In genomic region chr22:31122532-31123291, GRCh38 we compare ENCODE assay signal across 1 cellular context.
A peak's percentile ranks its signal among the peaks of the same experiment; 100 is the strongest.
TF ChIP-seq lines count a peak whose summit lies in the region.

INPP5J (plus strand) TSS chr22:31122966; CDS start chr22:31123015, 49 bp downstream.

TF ChIP-seq in HEK293, 187 proteins besides CTCF, POLR2A, EP300 and RAD21 (continued from another document):
- TF ChIP-seq ZNF280C (tag by site-specific recombination; IDR thresholded peaks at IDR 0.05) (no peak), ZNF843 (tag by site-specific recombination; IDR thresholded peaks at IDR 0.05) (no peak), ZSCAN23 (tag by site-specific recombination; IDR thresholded peaks at IDR 0.05) (0 out of 2 replicates have a peak, but pooled peaks have one; percentile 21), ZBTB21 (tag by site-specific recombination; IDR thresholded peaks at IDR 0.05) (peak; percentile 69), ZNF302 (tag by site-specific recombination; IDR thresholded peaks at IDR 0.05; ENCODE audit: low read depth) (no peak), ZNF362 (tag by site-specific recombination; IDR thresholded peaks at IDR 0.05) (no peak), ZNF23 (tag by site-specific recombination; IDR thresholded peaks at IDR 0.05; ENCODE audit: borderline replicate concordance) (no peak), KLF9 (tag by site-specific recombination; IDR thresholded peaks at IDR 0.05; ENCODE audit: low read depth) (0 out of 2 replicates have a peak, but pooled peaks have one; percentile 30), SP7 (tag by site-specific recombination; IDR thresholded peaks at IDR 0.05) (peak; percentile 16; the same call in 1 of the 2 replicates), ZNF548 (tag by site-specific recombination; IDR thresholded peaks at IDR 0.05) (peak; percentile 61; the same call in 1 of the 2 replicates), ZNF214 (tag by site-specific recombination; IDR thresholded peaks at IDR 0.05; ENCODE audit: borderline replicate concordance) (no peak), ZNF335 (tag by site-specific recombination; conservative IDR thresholded peaks at IDR 0.05) (peak; percentile 39), ATF2 (tag by site-specific recombination; IDR thresholded peaks at IDR 0.05; ENCODE audit: low read depth) (peak; percentile 97), ZFP41 (tag by site-specific recombination; IDR thresholded peaks at IDR 0.05; ENCODE audit: borderline replicate concordance) (no peak), ZNF324 (tag by site-specific recombination; IDR thresholded peaks at IDR 0.05) (no peak), ZNF792 (tag by site-specific recombination; IDR thresholded peaks at IDR 0.05) (no peak), ZBTB20 (tag by site-specific recombination; IDR thresholded peaks at IDR 0.05) (peak; percentile 58; the same call in 1 of the 2 replicates), ZNF626 (tag by site-specific recombination; IDR thresholded peaks at IDR 0.05) (no peak), ZNF639 (tag by site-specific recombination; IDR thresholded peaks at IDR 0.05) (no peak), ZEB2 (tag by site-specific recombination; IDR thresholded peaks at IDR 0.05) (peak; percentile 57), IKZF3 (tag by site-specific recombination; IDR thresholded peaks at IDR 0.05) (peak; percentile 92), ZNF354C (tag by site-specific recombination; IDR thresholded peaks at IDR 0.05; ENCODE audit: borderline replicate concordance, low read depth) (no peak), EGR2 (tag by site-specific recombination; IDR thresholded peaks at IDR 0.05; ENCODE audit: low read depth) (no peak), KLF10 (tag by site-specific recombination; IDR thresholded peaks at IDR 0.05) (no peak), ZNF621 (tag by site-specific recombination; IDR thresholded peaks at IDR 0.05) (no peak), ZNF266 (tag by site-specific recombination; IDR thresholded peaks at IDR 0.05; ENCODE audit: low read depth) (no peak), ZNF48 (tag by site-specific recombination; IDR thresholded peaks at IDR 0.05) (no peak), ZNF223 (tag by site-specific recombination; IDR thresholded peaks at IDR 0.05) (peak; percentile 95), ZNF785 (tag by site-specific recombination; IDR thresholded peaks at IDR 0.05) (no peak)
- TF ChIP-seq, protein P1, sequence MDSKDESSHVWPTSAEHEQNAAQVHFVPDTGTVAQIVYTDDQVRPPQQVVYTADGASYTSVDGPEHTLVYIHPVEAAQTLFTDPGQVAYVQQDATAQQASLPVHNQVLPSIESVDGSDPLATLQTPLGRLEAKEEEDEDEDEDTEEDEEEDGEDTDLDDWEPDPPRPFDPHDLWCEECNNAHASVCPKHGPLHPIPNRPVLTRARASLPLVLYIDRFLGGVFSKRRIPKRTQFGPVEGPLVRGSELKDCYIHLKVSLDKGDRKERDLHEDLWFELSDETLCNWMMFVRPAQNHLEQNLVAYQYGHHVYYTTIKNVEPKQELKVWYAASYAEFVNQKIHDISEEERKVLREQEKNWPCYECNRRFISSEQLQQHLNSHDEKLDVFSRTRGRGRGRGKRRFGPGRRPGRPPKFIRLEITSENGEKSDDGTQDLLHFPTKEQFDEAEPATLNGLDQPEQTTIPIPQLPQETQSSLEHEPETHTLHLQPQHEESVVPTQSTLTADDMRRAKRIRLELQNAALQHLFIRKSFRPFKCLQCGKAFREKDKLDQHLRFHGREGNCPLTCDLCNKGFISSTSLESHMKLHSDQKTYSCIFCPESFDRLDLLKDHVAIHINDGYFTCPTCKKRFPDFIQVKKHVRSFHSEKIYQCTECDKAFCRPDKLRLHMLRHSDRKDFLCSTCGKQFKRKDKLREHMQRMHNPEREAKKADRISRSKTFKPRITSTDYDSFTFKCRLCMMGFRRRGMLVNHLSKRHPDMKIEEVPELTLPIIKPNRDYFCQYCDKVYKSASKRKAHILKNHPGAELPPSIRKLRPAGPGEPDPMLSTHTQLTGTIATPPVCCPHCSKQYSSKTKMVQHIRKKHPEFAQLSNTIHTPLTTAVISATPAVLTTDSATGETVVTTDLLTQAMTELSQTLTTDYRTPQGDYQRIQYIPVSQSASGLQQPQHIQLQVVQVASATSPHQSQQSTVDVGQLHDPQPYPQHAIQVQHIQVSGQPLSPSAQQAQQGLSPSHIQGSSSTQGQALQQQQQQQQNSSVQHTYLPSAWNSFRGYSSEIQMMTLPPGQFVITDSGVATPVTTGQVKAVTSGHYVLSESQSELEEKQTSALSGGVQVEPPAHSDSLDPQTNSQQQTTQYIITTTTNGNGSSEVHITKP (tag by site-specific recombination; IDR thresholded peaks at IDR 0.05): peak; percentile 98
- TF ChIP-seq, protein P2, sequence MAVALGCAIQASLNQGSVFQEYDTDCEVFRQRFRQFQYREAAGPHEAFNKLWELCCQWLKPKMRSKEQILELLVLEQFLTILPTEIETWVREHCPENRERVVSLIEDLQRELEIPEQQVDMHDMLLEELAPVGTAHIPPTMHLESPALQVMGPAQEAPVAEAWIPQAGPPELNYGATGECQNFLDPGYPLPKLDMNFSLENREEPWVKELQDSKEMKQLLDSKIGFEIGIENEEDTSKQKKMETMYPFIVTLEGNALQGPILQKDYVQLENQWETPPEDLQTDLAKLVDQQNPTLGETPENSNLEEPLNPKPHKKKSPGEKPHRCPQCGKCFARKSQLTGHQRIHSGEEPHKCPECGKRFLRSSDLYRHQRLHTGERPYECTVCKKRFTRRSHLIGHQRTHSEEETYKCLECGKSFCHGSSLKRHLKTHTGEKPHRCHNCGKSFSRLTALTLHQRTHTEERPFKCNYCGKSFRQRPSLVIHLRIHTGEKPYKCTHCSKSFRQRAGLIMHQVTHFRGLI (tag by site-specific recombination; IDR thresholded peaks at IDR 0.05): no peak
- TF ChIP-seq, protein P3, sequence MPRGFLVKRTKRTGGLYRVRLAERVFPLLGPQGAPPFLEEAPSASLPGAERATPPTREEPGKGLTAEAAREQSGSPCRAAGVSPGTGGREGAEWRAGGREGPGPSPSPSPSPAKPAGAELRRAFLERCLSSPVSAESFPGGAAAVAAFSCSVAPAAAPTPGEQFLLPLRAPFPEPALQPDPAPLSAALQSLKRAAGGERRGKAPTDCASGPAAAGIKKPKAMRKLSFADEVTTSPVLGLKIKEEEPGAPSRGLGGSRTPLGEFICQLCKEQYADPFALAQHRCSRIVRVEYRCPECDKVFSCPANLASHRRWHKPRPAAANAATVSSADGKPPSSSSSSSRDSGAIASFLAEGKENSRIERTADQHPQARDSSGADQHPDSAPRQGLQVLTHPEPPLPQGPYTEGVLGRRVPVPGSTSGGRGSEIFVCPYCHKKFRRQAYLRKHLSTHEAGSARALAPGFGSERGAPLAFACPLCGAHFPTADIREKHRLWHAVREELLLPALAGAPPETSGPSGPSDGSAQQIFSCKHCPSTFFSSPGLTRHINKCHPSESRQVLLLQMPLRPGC (tag by site-specific recombination; IDR thresholded peaks at IDR 0.05): no peak
